Comparison of ENCODE assay signal across 1 cellular context in the genomic region with DNA sequence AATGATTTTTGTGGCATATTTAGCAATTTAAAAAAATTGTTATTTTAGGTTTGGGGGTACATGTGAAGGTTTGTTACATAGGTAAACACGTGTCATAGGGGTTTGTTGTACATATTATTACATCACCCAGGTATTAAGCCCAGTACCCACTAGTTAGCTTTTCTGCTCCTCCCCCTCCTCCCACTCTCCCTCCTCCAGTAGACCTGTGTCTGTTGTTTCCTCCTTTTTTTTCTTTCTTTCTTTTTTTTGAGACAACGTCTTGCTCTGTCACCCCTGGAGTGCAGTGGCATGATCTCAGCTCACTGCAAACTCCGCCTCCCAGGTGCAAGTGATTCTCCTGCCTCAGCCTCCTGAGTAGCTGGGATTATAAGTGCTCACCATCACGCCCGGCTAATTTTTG.
TF ChIP-seq lines count a peak whose summit lies in the region.

No MANE protein-coding gene starts in this region.

TF ChIP-seq in HEK293, 187 proteins besides CTCF, POLR2A, EP300 and RAD21 (continued from another document):
- TF ChIP-seq, protein P1, sequence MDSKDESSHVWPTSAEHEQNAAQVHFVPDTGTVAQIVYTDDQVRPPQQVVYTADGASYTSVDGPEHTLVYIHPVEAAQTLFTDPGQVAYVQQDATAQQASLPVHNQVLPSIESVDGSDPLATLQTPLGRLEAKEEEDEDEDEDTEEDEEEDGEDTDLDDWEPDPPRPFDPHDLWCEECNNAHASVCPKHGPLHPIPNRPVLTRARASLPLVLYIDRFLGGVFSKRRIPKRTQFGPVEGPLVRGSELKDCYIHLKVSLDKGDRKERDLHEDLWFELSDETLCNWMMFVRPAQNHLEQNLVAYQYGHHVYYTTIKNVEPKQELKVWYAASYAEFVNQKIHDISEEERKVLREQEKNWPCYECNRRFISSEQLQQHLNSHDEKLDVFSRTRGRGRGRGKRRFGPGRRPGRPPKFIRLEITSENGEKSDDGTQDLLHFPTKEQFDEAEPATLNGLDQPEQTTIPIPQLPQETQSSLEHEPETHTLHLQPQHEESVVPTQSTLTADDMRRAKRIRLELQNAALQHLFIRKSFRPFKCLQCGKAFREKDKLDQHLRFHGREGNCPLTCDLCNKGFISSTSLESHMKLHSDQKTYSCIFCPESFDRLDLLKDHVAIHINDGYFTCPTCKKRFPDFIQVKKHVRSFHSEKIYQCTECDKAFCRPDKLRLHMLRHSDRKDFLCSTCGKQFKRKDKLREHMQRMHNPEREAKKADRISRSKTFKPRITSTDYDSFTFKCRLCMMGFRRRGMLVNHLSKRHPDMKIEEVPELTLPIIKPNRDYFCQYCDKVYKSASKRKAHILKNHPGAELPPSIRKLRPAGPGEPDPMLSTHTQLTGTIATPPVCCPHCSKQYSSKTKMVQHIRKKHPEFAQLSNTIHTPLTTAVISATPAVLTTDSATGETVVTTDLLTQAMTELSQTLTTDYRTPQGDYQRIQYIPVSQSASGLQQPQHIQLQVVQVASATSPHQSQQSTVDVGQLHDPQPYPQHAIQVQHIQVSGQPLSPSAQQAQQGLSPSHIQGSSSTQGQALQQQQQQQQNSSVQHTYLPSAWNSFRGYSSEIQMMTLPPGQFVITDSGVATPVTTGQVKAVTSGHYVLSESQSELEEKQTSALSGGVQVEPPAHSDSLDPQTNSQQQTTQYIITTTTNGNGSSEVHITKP (tag by site-specific recombination; IDR thresholded peaks at IDR 0.05), result 0 out of 2 replicates have a peak, but pooled peaks have one; percentile 47
- TF ChIP-seq, protein P2, sequence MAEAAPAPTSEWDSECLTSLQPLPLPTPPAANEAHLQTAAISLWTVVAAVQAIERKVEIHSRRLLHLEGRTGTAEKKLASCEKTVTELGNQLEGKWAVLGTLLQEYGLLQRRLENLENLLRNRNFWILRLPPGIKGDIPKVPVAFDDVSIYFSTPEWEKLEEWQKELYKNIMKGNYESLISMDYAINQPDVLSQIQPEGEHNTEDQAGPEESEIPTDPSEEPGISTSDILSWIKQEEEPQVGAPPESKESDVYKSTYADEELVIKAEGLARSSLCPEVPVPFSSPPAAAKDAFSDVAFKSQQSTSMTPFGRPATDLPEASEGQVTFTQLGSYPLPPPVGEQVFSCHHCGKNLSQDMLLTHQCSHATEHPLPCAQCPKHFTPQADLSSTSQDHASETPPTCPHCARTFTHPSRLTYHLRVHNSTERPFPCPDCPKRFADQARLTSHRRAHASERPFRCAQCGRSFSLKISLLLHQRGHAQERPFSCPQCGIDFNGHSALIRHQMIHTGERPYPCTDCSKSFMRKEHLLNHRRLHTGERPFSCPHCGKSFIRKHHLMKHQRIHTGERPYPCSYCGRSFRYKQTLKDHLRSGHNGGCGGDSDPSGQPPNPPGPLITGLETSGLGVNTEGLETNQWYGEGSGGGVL (tag by site-specific recombination; IDR thresholded peaks at IDR 0.05), result peak; percentile 28; the same call in 1 of the 2 replicates
